ENCODE assay signal across 2 cellular contexts in genomic region chr17:27514595-27515413, GRCh38.
TF ChIP-seq lines count a peak whose summit lies in the region.

No MANE protein-coding gene starts in this region.

TF ChIP-seq in GM23338, 12 proteins besides CTCF, POLR2A, EP300 and RAD21:
- TF ChIP-seq ZNF462 (CRISPR knock-in tag; IDR thresholded peaks at IDR 0.05) (no peak), CREB1 (CRISPR knock-in tag; IDR thresholded peaks at IDR 0.05; ENCODE audit: low read depth) (no peak), EZH2phosphoT487 (IDR thresholded peaks at IDR 0.05; ENCODE audit: unreplicated experiment) (no peak), POLR2AphosphoS5 (IDR thresholded peaks at IDR 0.05; ENCODE audit: low read depth) (no peak), ZNF114 (CRISPR knock-in tag; IDR thresholded peaks at IDR 0.05) (no peak), STAT1 (IDR thresholded peaks at IDR 0.05; ENCODE audit: unreplicated experiment) (no peak), REST (IDR thresholded peaks at IDR 0.05; ENCODE audit: unreplicated experiment) (no peak), JUNB (IDR thresholded peaks at IDR 0.05; ENCODE audit: unreplicated experiment) (no peak), NANOG (IDR thresholded peaks at IDR 0.05; ENCODE audit: borderline replicate concordance) (no peak), ETS1 (IDR thresholded peaks at IDR 0.05) (no peak), ZNF331 (CRISPR knock-in tag; IDR thresholded peaks at IDR 0.05; ENCODE audit: low read depth) (no peak), EZH2 (IDR thresholded peaks at IDR 0.05; ENCODE audit: low read depth, unreplicated experiment) (no peak)

TF ChIP-seq in K562, 482 proteins besides CTCF, POLR2A, EP300 and RAD21:
- no peak for TF ChIP-seq ELF4 (CRISPR knock-in tag; IDR thresholded peaks at IDR 0.05)
- TF ChIP-seq ZNF707 (CRISPR knock-in tag; conservative IDR thresholded peaks at IDR 0.05) = no peak
- no peak for TF ChIP-seq TAF15 (IDR thresholded peaks at IDR 0.05; ENCODE audit: low read depth, low read length)
- TF ChIP-seq ZKSCAN3 (CRISPR knock-in tag; IDR thresholded peaks at IDR 0.05) = no peak
- TF ChIP-seq TAF9B (IDR thresholded peaks at IDR 0.05; ENCODE audit: partially characterized antibody) = no peak
- TF ChIP-seq SOX6 (IDR thresholded peaks at IDR 0.05) = no peak
- TF ChIP-seq RCOR1 (IDR thresholded peaks at IDR 0.05; ENCODE audit: borderline replicate concordance in 1 of 2, low read depth in 2 of 2, low read length in 2 of 2) = no peak
- TF ChIP-seq ZNF217 (CRISPR knock-in tag; IDR thresholded peaks at IDR 0.05) = no peak
- 0 out of 2 replicates have a peak, but pooled peaks have one; percentile 21 for TF ChIP-seq DPF2 (IDR thresholded peaks at IDR 0.05)
- no peak for TF ChIP-seq DIDO1 (tag; IDR thresholded peaks at IDR 0.05; ENCODE audit: low read depth)
- TF ChIP-seq YY1 (IDR thresholded peaks at IDR 0.05; ENCODE audit: borderline replicate concordance in 1 of 3, control insufficient read depth in 1 of 3, extremely low read depth in 1 of 3, insufficient read depth in 3 of 3, insufficient read length in 1 of 3, insufficient replicate concordance in 2 of 3, low read depth in 1 of 3, low read length in 2 of 3) = peak in 2 of 3 experiments; percentile 26 to 84
- no peak for TF ChIP-seq BHLHE40 (IDR thresholded peaks at IDR 0.05; ENCODE audit: low read length)
- peak; percentile 45; the same call in 1 of the 2 replicates for TF ChIP-seq RFX1 (IDR thresholded peaks at IDR 0.05)
- no peak for TF ChIP-seq MAX (CRISPR knock-in tag; IDR thresholded peaks at IDR 0.05)
- no peak for TF ChIP-seq BCL6 (CRISPR knock-in tag; IDR thresholded peaks at IDR 0.05)
- no peak for TF ChIP-seq ELF2 (CRISPR knock-in tag; IDR thresholded peaks at IDR 0.05)
- TF ChIP-seq CC2D1A (IDR thresholded peaks at IDR 0.05) = no peak
- peak; percentile 48; the same call in 1 of the 2 replicates for TF ChIP-seq MAFG (tag; conservative IDR thresholded peaks at IDR 0.05)
- TF ChIP-seq TEAD4 (IDR thresholded peaks at IDR 0.05; ENCODE audit: low read length) = 0 out of 2 replicates have a peak, but pooled peaks have one; percentile 17
- no peak for TF ChIP-seq TEAD4 (CRISPR knock-in tag; IDR thresholded peaks at IDR 0.05; ENCODE audit: borderline replicate concordance)
- TF ChIP-seq NKRF (IDR thresholded peaks at IDR 0.05; ENCODE audit: borderline replicate concordance) = no peak
- no peak for TF ChIP-seq RBM15 (IDR thresholded peaks at IDR 0.05; ENCODE audit: insufficient read depth, low read length)
- no peak for TF ChIP-seq NFIC (IDR thresholded peaks at IDR 0.05)
- TF ChIP-seq ZNF316 (IDR thresholded peaks at IDR 0.05) = peak; percentile 74
- TF ChIP-seq FOXK2 (conservative IDR thresholded peaks at IDR 0.05 in 1 of 2, IDR thresholded peaks at IDR 0.05 in 1 of 2; ENCODE audit: low read depth in 2 of 2) = 0 out of 4 replicates have a peak, but pooled peaks of 1 of the 2 experiments have one; percentile 24
- TF ChIP-seq ZNF592 (IDR thresholded peaks at IDR 0.05) = peak; percentile 81; the same call in 1 of the 2 replicates
- peak; percentile 24; the same call in 1 of the 2 replicates for TF ChIP-seq EP400 (IDR thresholded peaks at IDR 0.05)
- TF ChIP-seq MNT (conservative IDR thresholded peaks at IDR 0.05) = peak; percentile 66 to 71
- peak; percentile 43; the same call in 1 of the 2 replicates for TF ChIP-seq MAFK (IDR thresholded peaks at IDR 0.05; ENCODE audit: low read length)
- no peak for TF ChIP-seq FOXJ2 (tag; IDR thresholded peaks at IDR 0.05)
- no peak for TF ChIP-seq GTF2A2 (tag; IDR thresholded peaks at IDR 0.05)
- TF ChIP-seq CBFA2T3 (IDR thresholded peaks at IDR 0.05) = 0 out of 2 replicates have a peak, but pooled peaks have one; percentile 4
- TF ChIP-seq NFE2 (IDR thresholded peaks at IDR 0.05; ENCODE audit: low read depth) = peak; percentile 78
- TF ChIP-seq ZNF507 (tag; conservative IDR thresholded peaks at IDR 0.05) = no peak
- peak; percentile 65 for TF ChIP-seq C11orf30 (IDR thresholded peaks at IDR 0.05; ENCODE audit: low read depth)
